1 cellular context compared by ENCODE assay signal in genomic region chr16:82082543-82083244, GRCh38.
TF ChIP-seq lines count a peak whose summit lies in the region.

No MANE protein-coding gene starts in this region.

TF ChIP-seq in HepG2, 621 proteins besides CTCF, POLR2A, EP300 and RAD21 (continued from another document and continues in another):
- TF ChIP-seq ZNF704 (CRISPR knock-in tag; IDR thresholded peaks at IDR 0.05; ENCODE audit: borderline replicate concordance) (no peak), ZKSCAN8 (CRISPR knock-in tag; IDR thresholded peaks at IDR 0.05; ENCODE audit: borderline replicate concordance) (peak; percentile 94; the same call in 1 of the 2 replicates), MAFG (CRISPR knock-in tag; IDR thresholded peaks at IDR 0.05) (no peak), ZNF160 (CRISPR knock-in tag; IDR thresholded peaks at IDR 0.05) (no peak), DRAP1 (CRISPR knock-in tag; IDR thresholded peaks at IDR 0.05) (0 out of 2 replicates have a peak, but pooled peaks have one; percentile 42), ZNF574 (CRISPR knock-in tag; IDR thresholded peaks at IDR 0.05) (peak; percentile 46; the same call in 1 of the 2 replicates), FOXP4 (CRISPR knock-in tag; IDR thresholded peaks at IDR 0.05) (peak; percentile 92), MAZ (IDR thresholded peaks at IDR 0.05; ENCODE audit: borderline replicate concordance, low read depth, low read length) (no peak), MAZ (CRISPR knock-in tag; IDR thresholded peaks at IDR 0.05; ENCODE audit: low read depth) (0 out of 2 replicates have a peak, but pooled peaks have one; percentile 36), FIP1L1 (IDR thresholded peaks at IDR 0.05; ENCODE audit: borderline replicate concordance, insufficient read depth, low read depth, low read length) (no peak), SNAPC4 (CRISPR knock-in tag; IDR thresholded peaks at IDR 0.05) (no peak), ZNF382 (CRISPR knock-in tag; IDR thresholded peaks at IDR 0.05; ENCODE audit: borderline replicate concordance) (no peak), ELF4 (CRISPR knock-in tag; IDR thresholded peaks at IDR 0.05; ENCODE audit: borderline replicate concordance) (no peak), TAF15 (IDR thresholded peaks at IDR 0.05; ENCODE audit: low read depth, low read length, poor library complexity, severe bottlenecking) (no peak), ZBTB46 (CRISPR knock-in tag; IDR thresholded peaks at IDR 0.05; ENCODE audit: borderline replicate concordance) (no peak), HNRNPUL1 (IDR thresholded peaks at IDR 0.05; ENCODE audit: low read depth, low read length) (no peak), ZNF225 (CRISPR knock-in tag; IDR thresholded peaks at IDR 0.05) (no peak), ETS1 (CRISPR knock-in tag; IDR thresholded peaks at IDR 0.05) (no peak), ARID3A (IDR thresholded peaks at IDR 0.05; ENCODE audit: low read depth, low read length) (peak; percentile 50), REXO4 (CRISPR knock-in tag; IDR thresholded peaks at IDR 0.05; ENCODE audit: borderline replicate concordance) (no peak), THAP8 (CRISPR knock-in tag; IDR thresholded peaks at IDR 0.05; ENCODE audit: borderline replicate concordance) (no peak), STAT6 (CRISPR knock-in tag; IDR thresholded peaks at IDR 0.05; ENCODE audit: borderline replicate concordance) (peak; percentile 41; the same call in 1 of the 2 replicates), ARNTL (CRISPR knock-in tag; IDR thresholded peaks at IDR 0.05) (peak; percentile 60; the same call in 1 of the 2 replicates), ZBTB1 (CRISPR knock-in tag; IDR thresholded peaks at IDR 0.05; ENCODE audit: borderline replicate concordance) (no peak), ZNF784 (CRISPR knock-in tag; IDR thresholded peaks at IDR 0.05; ENCODE audit: borderline replicate concordance) (peak; percentile 57; the same call in 1 of the 2 replicates), ZNF260 (CRISPR knock-in tag; IDR thresholded peaks at IDR 0.05; ENCODE audit: borderline replicate concordance, low read depth) (no peak), ZIK1 (CRISPR knock-in tag; IDR thresholded peaks at IDR 0.05; ENCODE audit: borderline replicate concordance, low read depth) (no peak), CHCHD3 (CRISPR knock-in tag; IDR thresholded peaks at IDR 0.05) (no peak), ZNF775 (CRISPR knock-in tag; IDR thresholded peaks at IDR 0.05; ENCODE audit: borderline replicate concordance) (no peak), ZBTB44 (CRISPR knock-in tag; IDR thresholded peaks at IDR 0.05) (no peak), CBFB (CRISPR knock-in tag; IDR thresholded peaks at IDR 0.05) (peak; percentile 99)
